In genomic region chrX:22963186-22963585, GRCh38 we compare ENCODE assay signal across 37 cellular contexts. TPM values are rescaled to one million over a fixed set of nuclear protein-coding genes. Genes with fewer than 3 reads are reported as not detected.
"Had no signal": no experiment of that assay in that cellular context is flagged by ENCODE, and none has a peak within 500 bp of the region (broad histone marks: within the 10 kb centered on the region; RNA-seq: fewer than 3 reads in every experiment).

No MANE protein-coding gene starts in this region.

- ATAC-seq: activated CD8-positive, alpha-beta T cell treated with anti-CD3 and anti-CD28 coated beads for 36 hours; activated T-cell treated with anti-CD3 and anti-CD28 coated beads, Interleukin-2, amount 50 U/mL, for 72 hours; activated T-helper 17 cell treated with anti-CD3 and anti-CD28 coated beads, Interleukin-2, amount 50 U/mL, for 72 hours; body of pancreas; Right ventricle myocardium inferior had no signal

- DNase-seq: activated CD4-positive, alpha-beta T cell treated with anti-CD3 and anti-CD28 coated beads for 1 hour; activated CD4-positive, alpha-beta T cell treated with anti-CD3 and anti-CD28 coated beads for 48 hours; activated CD4-positive, CD25-positive, alpha-beta regulatory T cell; activated CD8-positive, alpha-beta T cell treated with anti-CD3 and anti-CD28 coated beads for 36 hours; activated effector memory CD4-positive, alpha-beta T cell treated with anti-CD3 and anti-CD28 coated beads, Interleukin-2, amount 50 U/mL, for 16 hours; activated naive CD4-positive, alpha-beta T cell; activated naive CD4-positive, alpha-beta T cell treated with anti-CD3 and anti-CD28 coated beads, Interleukin-2, amount 50 U/mL, for 16 hours; activated naive CD8-positive, alpha-beta T cell treated with anti-CD3 and anti-CD28 coated beads for 36 hours; activated T-cell treated with anti-CD3 and anti-CD28 coated beads, Interleukin-2, amount 50 U/mL, for 1 hour; activated T-cell treated with anti-CD3 and anti-CD28 coated beads, Interleukin-2, amount 50 U/mL, for 72 hours; amygdala; body of pancreas; MM.1S; MV-4-11; NCI-H1092; NCI-H1436 treated with DMSO at 0.1 percent for 48 hours; NCI-H1694 treated with DMSO at 0.1 percent for 48 hours; NCI-H2029; NCI-H345; NCI-H524 treated with DMSO at 0.1 percent for 48 hours; PC-9; SIG-M5; SW 1271; T-helper 1 cell; T-helper 2 cell; T-helper 9 cell; WERI-Rb-1 had no signal

- H3K36me3 ChIP-seq: breast epithelium, WERI-Rb-1 had no signal

- H3K27ac ChIP-seq: body of pancreas, breast epithelium, PC-9, RWPE1, WERI-Rb-1 had no signal

- H3K4me2 ChIP-seq: PC-9 had no signal

- H3K4me3 ChIP-seq: body of pancreas, breast epithelium, PC-9 had no signal

- H3K27me3 ChIP-seq: body of pancreas had no signal

- H3K9me3 ChIP-seq: body of pancreas, breast epithelium had no signal

- H2AFZ ChIP-seq: PC-9 had no signal

- H3K4me1 ChIP-seq: body of pancreas, breast epithelium had no signal

RNA-seq across cellular contexts. Expression of gene DDX53, which starts 36.6 kb away (rescaled TPM):
- total RNA-seq: activated CD8-positive, alpha-beta memory T cell treated with anti-CD3 and anti-CD28 coated beads for 36 hours; activated CD8-positive, alpha-beta T cell treated with anti-CD3 and anti-CD28 coated beads for 36 hours; activated naive CD8-positive, alpha-beta T cell treated with anti-CD3 and anti-CD28 coated beads for 36 hours; activated T-cell treated with anti-CD3 and anti-CD28 coated beads, Interleukin-2, amount 50 U/mL, for 72 hours; activated T-helper 17 cell treated with anti-CD3 and anti-CD28 coated beads, Interleukin-2, amount 50 U/mL, for 72 hours; astrocyte; body of pancreas; breast epithelium; cardiac septum; LHCN-M2; NCI-H460; PC-9; Right ventricle myocardium inferior; SK-MEL-5 had no signal
